Comparison of ENCODE assay signal across 21 cellular contexts in genomic region chr7:28920424-28920823, GRCh38. TPM values are rescaled to one million over a fixed set of nuclear protein-coding genes. Genes with fewer than 3 reads are reported as not detected.
"Had no signal": no experiment of that assay in that cellular context is flagged by ENCODE, and none has a peak within 500 bp of the region (broad histone marks: within the 10 kb centered on the region; RNA-seq: fewer than 3 reads in every experiment).

No MANE protein-coding gene starts in this region.

- H3K4me3 ChIP-seq: dorsolateral prefrontal cortex, heart left ventricle, right atrium auricular region, sigmoid colon, tibial artery, upper lobe of left lung, uterus had no signal

- H3K36me3 Mint-ChIP-seq: naive thymus-derived CD4-positive, alpha-beta T cell; stimulated activated memory B cell treated with anti-CD40 and anti-IgM and Interleukin-4, amounts not matched to agents 10 μg/mL and 1 μg/mL and 100 μg/mL, for 72 hours had no signal

- DNase-seq: cortex of kidney; dorsolateral prefrontal cortex; effector CD8-positive, alpha-beta T cell; heart left ventricle; hippocampal formation; naive thymus-derived CD4-positive, alpha-beta T cell; nephron progenitor cell; posterior cingulate gyrus; sigmoid colon; small intestine; stimulated activated CD4-positive, alpha-beta T cell treated with anti-CD3 and anti-CD28 coated beads, Interleukin-4, amount 100 ng/mL, for 1 hour; stimulated activated CD8-positive, alpha-beta memory T cell treated with anti-CD3 and anti-CD28 coated beads, Interleukin-4, amount 100 ng/mL, for 48 hours; tibial artery; upper lobe of left lung; uterus had no signal

- H3K9me3 Mint-ChIP-seq: naive thymus-derived CD4-positive, alpha-beta T cell; nephron progenitor cell; stimulated activated memory B cell treated with anti-CD40 and anti-IgM and Interleukin-4, amounts not matched to agents 10 μg/mL and 1 μg/mL and 100 μg/mL, for 72 hours; stimulated activated naive CD8-positive, alpha-beta T cell treated with anti-CD3 and anti-CD28 coated beads, Interleukin-15, Interleukin-2, amounts not matched to agents 100 ng/mL and 50 ng/mL, for 24 hours had no signal

- H3K36me3 ChIP-seq: heart left ventricle, neutrophil, right atrium auricular region, sigmoid colon, tibial artery, upper lobe of left lung, uterus had no signal

- H3K27ac ChIP-seq: heart left ventricle, neutrophil, right atrium auricular region, sigmoid colon, tibial artery, upper lobe of left lung had no signal

- H3K27ac Mint-ChIP-seq: naive thymus-derived CD4-positive, alpha-beta T cell; stimulated activated memory B cell treated with anti-CD40 and anti-IgM and Interleukin-4, amounts not matched to agents 10 μg/mL and 1 μg/mL and 100 μg/mL, for 72 hours; stimulated activated naive CD8-positive, alpha-beta T cell treated with anti-CD3 and anti-CD28 coated beads, Interleukin-15, Interleukin-2, amounts not matched to agents 100 ng/mL and 50 ng/mL, for 24 hours had no signal

- H3K4me3 Mint-ChIP-seq: naive thymus-derived CD4-positive, alpha-beta T cell; nephron progenitor cell; stimulated activated memory B cell treated with anti-CD40 and anti-IgM and Interleukin-4, amounts not matched to agents 10 μg/mL and 1 μg/mL and 100 μg/mL, for 72 hours; stimulated activated naive CD8-positive, alpha-beta T cell treated with anti-CD3 and anti-CD28 coated beads, Interleukin-15, Interleukin-2, amounts not matched to agents 100 ng/mL and 50 ng/mL, for 24 hours had no signal

- ATAC-seq: esophagus mucosa; heart left ventricle; naive thymus-derived CD4-positive, alpha-beta T cell; stimulated activated memory B cell treated with anti-CD40 and anti-IgM and Interleukin-4, amounts not matched to agents 10 μg/mL and 1 μg/mL and 100 μg/mL, for 72 hours had no signal

- H3K27me3 Mint-ChIP-seq: stimulated activated memory B cell treated with anti-CD40 and anti-IgM and Interleukin-4, amounts not matched to agents 10 μg/mL and 1 μg/mL and 100 μg/mL, for 72 hours had no signal

- H3K27me3 ChIP-seq: dorsolateral prefrontal cortex, heart left ventricle, right atrium auricular region, tibial artery, upper lobe of left lung, uterus had no signal

- H3K9me3 ChIP-seq: heart left ventricle, neutrophil, right atrium auricular region, sigmoid colon, tibial artery, upper lobe of left lung, uterus had no signal

RNA-seq across cellular contexts. Expression of gene TRIL, which starts 37.7 kb away (rescaled TPM):
- total RNA-seq: mononuclear cell had no signal
- polyA plus RNA-seq: naive thymus-derived CD4-positive, alpha-beta T cell had no signal
